ENCODE assay signal across 17 cellular contexts in the genomic region with DNA sequence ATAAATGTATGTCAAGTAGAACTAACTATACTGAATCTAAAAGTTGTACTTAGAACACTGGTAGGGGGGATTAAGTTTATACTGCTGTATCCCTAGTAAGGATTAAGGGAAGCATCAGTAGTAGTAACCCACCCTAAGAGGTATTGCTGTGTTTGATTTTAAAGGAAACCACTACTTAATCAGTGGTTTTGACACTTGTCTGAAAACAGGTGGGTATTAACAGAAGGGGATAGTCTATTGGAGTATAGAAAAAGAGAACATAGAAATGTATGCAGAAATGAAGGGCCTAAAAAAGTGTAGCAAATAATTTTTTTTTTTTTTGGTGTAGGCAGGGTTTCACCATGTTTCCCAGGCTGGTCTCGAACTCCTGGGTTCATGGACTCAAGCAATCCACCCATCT. TPM values are rescaled to one million over a fixed set of nuclear protein-coding genes. Genes with fewer than 3 reads are reported as not detected.
A peak's percentile ranks its signal among the peaks of the same experiment; 100 is the strongest.
DNase-seq lines count a peak whose midpoint lies in the region; ATAC-seq and TF ChIP-seq lines count a peak whose summit lies in the region.
"Had no signal": no experiment of that assay in that cellular context is flagged by ENCODE, and none has a peak within 500 bp of the region (broad histone marks: within the 10 kb centered on the region; RNA-seq: fewer than 3 reads in every experiment).

No MANE protein-coding gene starts in this region.

- no peaks in the 10 kb centered on the region for H3F3A ChIP-seq in GM23248 (ENCODE audit: insufficient read depth)

- peak overlapping the region; percentile 14 for H3K27ac Mint-ChIP-seq in activated T-cell treated with anti-CD3 and anti-CD28 coated beads, Interleukin-2, amount 50 U/mL, for 72 hours
- no peak overlapping the region for H3K27ac Mint-ChIP-seq in activated T-helper 1 cell treated with anti-CD3 and anti-CD28 coated beads, Interleukin-12 subunit alpha, Interleukin-12 subunit beta, Interleukin-2, Interleukin-4 antibody, amounts not matched to agents 30 ng/mL and 10 ng/mL and 1 ng/mL, durations not matched to agents 14 hours and 24 hours and 36 hours
- H3K27ac Mint-ChIP-seq in nephron progenitor cell (no peak overlapping the region), endodermal cell (no peak overlapping the region)

- H3K36me3 Mint-ChIP-seq in activated T-cell treated with anti-CD3 and anti-CD28 coated beads, Interleukin-2, amount 50 U/mL, for 72 hours (ENCODE audit: insufficient read depth in 2 of 2): peaks cover 13 to 28% of the 10 kb centered on the region in 2 donors
- H3K36me3 Mint-ChIP-seq in activated T-cell treated with anti-CD3 and anti-CD28 coated beads, Interleukin-2, amount 50 U/mL, for 4 hours (ENCODE audit: insufficient read depth): peaks cover 23% of the 10 kb centered on the region
- H3K36me3 Mint-ChIP-seq in activated T-helper 1 cell treated with anti-CD3 and anti-CD28 coated beads, Interleukin-12 subunit alpha, Interleukin-12 subunit beta, Interleukin-2, Interleukin-4 antibody, amounts not matched to agents 30 ng/mL and 10 ng/mL and 1 ng/mL, durations not matched to agents 14 hours and 24 hours and 36 hours (ENCODE audit: low read depth): peaks cover 32% of the 10 kb centered on the region
- peaks cover 38% of the 10 kb centered on the region for H3K36me3 Mint-ChIP-seq in nephron progenitor cell (ENCODE audit: low read depth)
- H3K36me3 Mint-ChIP-seq in endodermal cell (ENCODE audit: low read depth): peaks cover 33% of the 10 kb centered on the region

- intact Hi-C loops in activated T-helper 1 cell treated with anti-CD3 and anti-CD28 coated beads, Interleukin-12 subunit alpha, Interleukin-12 subunit beta, Interleukin-2, Interleukin-4 antibody, amounts not matched to agents 30 ng/mL and 10 ng/mL and 1 ng/mL, durations not matched to agents 14 hours and 24 hours and 36 hours (cut with micrococcal nuclease): no loop called here

- H3K27ac ChIP-seq in GM23248 (no peak overlapping the region), endodermal cell (ENCODE audit: low read depth, low read length) (no peak overlapping the region)
- H3K27ac ChIP-seq: cardiac muscle cell, esophagus muscularis mucosa, right atrium auricular region had no signal

- H3K9me3 ChIP-seq in GM23248 (ENCODE audit: low read depth) (no peaks in the 10 kb centered on the region), endodermal cell (ENCODE audit: control insufficient read depth, low read length) (peaks cover 7% of the 10 kb centered on the region)
- H3K9me3 ChIP-seq: right atrium auricular region had no signal

- ATAC-seq in activated T-cell treated with anti-CD3 and anti-CD28 coated beads, Interleukin-2, amount 50 U/mL, for 72 hours (replicated peaks in 1 of 2): no peak
- ATAC-seq in activated T-cell treated with anti-CD3 and anti-CD28 coated beads, Interleukin-2, amount 50 U/mL, for 4 hours: no peak

- H3K9me3 Mint-ChIP-seq in activated T-cell treated with anti-CD3 and anti-CD28 coated beads, Interleukin-2, amount 50 U/mL, for 72 hours: peaks cover 2% of the 10 kb centered on the region in 2 donors
- peaks cover 4% of the 10 kb centered on the region for H3K9me3 Mint-ChIP-seq in activated T-cell treated with anti-CD3 and anti-CD28 coated beads, Interleukin-2, amount 50 U/mL, for 4 hours
- H3K9me3 Mint-ChIP-seq in activated T-helper 1 cell treated with anti-CD3 and anti-CD28 coated beads, Interleukin-12 subunit alpha, Interleukin-12 subunit beta, Interleukin-2, Interleukin-4 antibody, amounts not matched to agents 30 ng/mL and 10 ng/mL and 1 ng/mL, durations not matched to agents 14 hours and 24 hours and 36 hours: peaks cover 6% of the 10 kb centered on the region
- H3K9me3 Mint-ChIP-seq in nephron progenitor cell: peaks cover 12% of the 10 kb centered on the region
- peaks cover 21% of the 10 kb centered on the region for H3K9me3 Mint-ChIP-seq in endodermal cell

- H3K4me3 Mint-ChIP-seq in activated T-cell treated with anti-CD3 and anti-CD28 coated beads, Interleukin-2, amount 50 U/mL, for 72 hours: peak overlapping the region; percentile 19 to 20
- H3K4me3 Mint-ChIP-seq in activated T-cell treated with anti-CD3 and anti-CD28 coated beads, Interleukin-2, amount 50 U/mL, for 4 hours: no peak overlapping the region
- peak overlapping the region; percentile 98 for H3K4me3 Mint-ChIP-seq in activated T-helper 1 cell treated with anti-CD3 and anti-CD28 coated beads, Interleukin-12 subunit alpha, Interleukin-12 subunit beta, Interleukin-2, Interleukin-4 antibody, amounts not matched to agents 30 ng/mL and 10 ng/mL and 1 ng/mL, durations not matched to agents 14 hours and 24 hours and 36 hours
- H3K4me3 Mint-ChIP-seq in nephron progenitor cell (peak overlapping the region; percentile 70), endodermal cell (no peak overlapping the region)

- in situ Hi-C loops in GM23248 (cut with MboI): no loop called here

- H3K4me1 Mint-ChIP-seq in activated T-cell treated with anti-CD3 and anti-CD28 coated beads, Interleukin-2, amount 50 U/mL, for 72 hours (ENCODE audit: low read depth): peaks cover 42% of the 10 kb centered on the region
- H3K4me1 Mint-ChIP-seq in activated T-cell treated with anti-CD3 and anti-CD28 coated beads, Interleukin-2, amount 50 U/mL, for 4 hours (ENCODE audit: low read depth): peaks cover 40% of the 10 kb centered on the region
- peaks cover 39% of the 10 kb centered on the region for H3K4me1 Mint-ChIP-seq in activated T-helper 1 cell treated with anti-CD3 and anti-CD28 coated beads, Interleukin-12 subunit alpha, Interleukin-12 subunit beta, Interleukin-2, Interleukin-4 antibody, amounts not matched to agents 30 ng/mL and 10 ng/mL and 1 ng/mL, durations not matched to agents 14 hours and 24 hours and 36 hours (ENCODE audit: low read depth)
- H3K4me1 Mint-ChIP-seq in nephron progenitor cell: peaks cover 26% of the 10 kb centered on the region
- peaks cover 8% of the 10 kb centered on the region for H3K4me1 Mint-ChIP-seq in endodermal cell

- no peak for DNase-seq in activated T-cell treated with anti-CD3 and anti-CD28 coated beads, Interleukin-2, amount 50 U/mL, for 72 hours
- no peak for DNase-seq in activated T-cell treated with anti-CD3 and anti-CD28 coated beads, Interleukin-2, amount 50 U/mL, for 4 hours
- DNase-seq in GM23248 (no peak), nephron progenitor cell (no peak), endodermal cell (no peak), HPDE6-E6E7 (ENCODE audit: extremely low spot score) (no peak), NCI-H2107 (lab: John Stamatoyannopoulos, UW) (no peak)
- DNase-seq in activated T-helper 1 cell treated with anti-CD3 and anti-CD28 coated beads, Interleukin-12 subunit alpha, Interleukin-12 subunit beta, Interleukin-2, Interleukin-4 antibody, amounts not matched to agents 30 ng/mL and 10 ng/mL and 1 ng/mL, durations not matched to agents 14 hours and 24 hours and 36 hours (ENCODE audit: low spot score): no peak
- DNase-seq: activated CD4-positive, alpha-beta T cell treated with anti-CD3 and anti-CD28 coated beads, Interleukin-2, amount 50 U/mL, for 4 hours; activated T-cell treated with anti-CD3 and anti-CD28 coated beads, Interleukin-2, amount 50 U/mL, for 48 hours; NCI-H1417 treated with DMSO at 0.1 percent for 48 hours; NCI-H2171 treated with DMSO at 0.1 percent for 48 hours; stimulated activated naive CD4-positive, alpha-beta T cell had no signal

- no peaks in the 10 kb centered on the region for H4K20me1 ChIP-seq in GM23248 (ENCODE audit: insufficient read depth)

- peaks cover 17% of the 10 kb centered on the region for H3K4me1 ChIP-seq in GM23248 (ENCODE audit: insufficient read depth)
- no peaks in the 10 kb centered on the region for H3K4me1 ChIP-seq in endodermal cell (ENCODE audit: control insufficient read depth, insufficient read depth, low read length)

- H3K79me2 ChIP-seq in GM23248 (ENCODE audit: insufficient read depth): peaks cover 81% of the 10 kb centered on the region

- TF ChIP-seq CTCF in nephron progenitor cell (IDR thresholded peaks at IDR 0.05) (no peak), endodermal cell (conservative IDR thresholded peaks at IDR 0.05) (no peak)

- H3K4me3 ChIP-seq in GM23248 (0 out of 2 replicates have a peak overlapping the region, but pooled peaks have one; percentile 85), endodermal cell (ENCODE audit: low read length) (no peak overlapping the region)
- H3K4me3 ChIP-seq: cardiac muscle cell, right atrium auricular region, tibial nerve had no signal

- no peaks in the 10 kb centered on the region for H3K27me3 ChIP-seq in GM23248 (replicated peaks; ENCODE audit: insufficient read depth)
- H3K27me3 ChIP-seq in endodermal cell (ENCODE audit: control insufficient read depth, insufficient read depth, low read length, poor library complexity, severe bottlenecking): no peaks in the 10 kb centered on the region
- H3K27me3 ChIP-seq: cardiac muscle cell, esophagus muscularis mucosa, right atrium auricular region, tibial nerve had no signal

- H3K36me3 ChIP-seq in GM23248 (ENCODE audit: low read depth) (peaks cover 13% of the 10 kb centered on the region), endodermal cell (ENCODE audit: control insufficient read depth, insufficient read depth, low read length) (peaks cover 19% of the 10 kb centered on the region)

- no peak overlapping the region for H2AFZ ChIP-seq in GM23248

- no peaks in the 10 kb centered on the region for H3K9me2 ChIP-seq in GM23248 (ENCODE audit: insufficient read depth)

- H3K4me2 ChIP-seq in GM23248 (ENCODE audit: unreplicated experiment): peak overlapping the region; percentile 87

- WGBS in GM23248 (ENCODE audit: low coverage in 1 of 2, low lambda C conversion rate in 2 of 2, missing lambda C conversion rate in 2 of 2), 2 experiments: 90 to 100% methylated on average over 1 of the region's 1 CpG
- WGBS in endodermal cell (ENCODE audit: insufficient coverage in 1 of 2, insufficient read length in 1 of 2), 2 experiments: 100% methylated on average over 1 of the region's 1 CpG; no CpG with 5 or more reads in 1 of the 2 experiments

- no peaks in the 10 kb centered on the region for H3K27me3 Mint-ChIP-seq in activated T-cell treated with anti-CD3 and anti-CD28 coated beads, Interleukin-2, amount 50 U/mL, for 72 hours (ENCODE audit: low read depth)
- no peaks in the 10 kb centered on the region for H3K27me3 Mint-ChIP-seq in activated T-cell treated with anti-CD3 and anti-CD28 coated beads, Interleukin-2, amount 50 U/mL, for 4 hours (ENCODE audit: low read depth)
- H3K27me3 Mint-ChIP-seq in activated T-helper 1 cell treated with anti-CD3 and anti-CD28 coated beads, Interleukin-12 subunit alpha, Interleukin-12 subunit beta, Interleukin-2, Interleukin-4 antibody, amounts not matched to agents 30 ng/mL and 10 ng/mL and 1 ng/mL, durations not matched to agents 14 hours and 24 hours and 36 hours (ENCODE audit: insufficient read depth): peaks cover 2% of the 10 kb centered on the region
- H3K27me3 Mint-ChIP-seq in nephron progenitor cell (ENCODE audit: low read depth, poor library complexity) (peaks cover 10% of the 10 kb centered on the region), endodermal cell (ENCODE audit: insufficient read depth) (no peaks in the 10 kb centered on the region)

- no peak overlapping the region for H3K9ac ChIP-seq in GM23248
- H3K9ac ChIP-seq in endodermal cell (ENCODE audit: extremely low read depth, low read length, poor library complexity, severe bottlenecking): no peak overlapping the region

RNA-seq across cellular contexts. Expression of a gene that starts 2.2 kb away (rescaled TPM):
- total RNA-seq in activated T-cell treated with anti-CD3 and anti-CD28 coated beads, Interleukin-2, amount 50 U/mL, for 72 hours: 10 to 100 TPM; 11.9 to 12.4 TPM
- total RNA-seq in activated T-cell treated with anti-CD3 and anti-CD28 coated beads, Interleukin-2, amount 50 U/mL, for 4 hours: 1 to 10 TPM; 6.4 to 8.2 (median 6.8) TPM
- total RNA-seq in GM23248 (2014; rRNA removed; shearing (Covaris generic)): 11.6 and 15.4 TPM in 2 replicates
- 13.6 and 14.4 TPM in 2 replicates for polyA plus RNA-seq in GM23248 (2016; fragmentation: Nextera tagmentation; extraction: Ambion mirVana)
- total RNA-seq in activated T-helper 1 cell treated with anti-CD3 and anti-CD28 coated beads, Interleukin-12 subunit alpha, Interleukin-12 subunit beta, Interleukin-2, Interleukin-4 antibody, amounts not matched to agents 30 ng/mL and 10 ng/mL and 1 ng/mL, durations not matched to agents 14 hours and 24 hours and 36 hours: 8.0 and 8.6 TPM in 2 replicates
- 1 to 10 TPM; 7.3 to 9.5 TPM for total RNA-seq in endodermal cell
- polyA plus RNA-seq in endodermal cell (2013, experiment 1 of 2): 7.9 TPM
- polyA plus RNA-seq in endodermal cell (2013, experiment 2 of 2): 7.9 TPM

RNA-seq across cellular contexts. Expression of a gene that starts 22.0 kb away (rescaled TPM):
- total RNA-seq in activated T-cell treated with anti-CD3 and anti-CD28 coated beads, Interleukin-2, amount 50 U/mL, for 72 hours: 10 to 100 TPM; 46.6 to 47.1 TPM
- 10 to 100 TPM; 30.2 to 38.1 (median 32.1) TPM for total RNA-seq in activated T-cell treated with anti-CD3 and anti-CD28 coated beads, Interleukin-2, amount 50 U/mL, for 4 hours
- total RNA-seq in GM23248 (2014; rRNA removed; shearing (Covaris generic)): 77.6 and 80.7 TPM in 2 replicates
- polyA plus RNA-seq in GM23248 (2016; fragmentation: Nextera tagmentation; extraction: Ambion mirVana): 50.7 and 54.2 TPM in 2 replicates
- total RNA-seq in activated T-helper 1 cell treated with anti-CD3 and anti-CD28 coated beads, Interleukin-12 subunit alpha, Interleukin-12 subunit beta, Interleukin-2, Interleukin-4 antibody, amounts not matched to agents 30 ng/mL and 10 ng/mL and 1 ng/mL, durations not matched to agents 14 hours and 24 hours and 36 hours: 49.9 and 53.1 TPM in 2 replicates
- 10 to 100 TPM; 61.8 to 67.6 TPM for total RNA-seq in endodermal cell
- polyA plus RNA-seq in endodermal cell (2013, experiment 1 of 2): 56.3 TPM
- polyA plus RNA-seq in endodermal cell (2013, experiment 2 of 2): 58.0 TPM

Comparison
In these comparisons a context has a peak if more than half of its experiments do, and no peak if none do; other contexts are left out.
1. H3K4me3 Mint-ChIP-seq: peak in activated T-cell treated with anti-CD3 and anti-CD28 coated beads, Interleukin-2, amount 50 U/mL, for 72 hours (2 of 2), activated T-helper 1 cell treated with anti-CD3 and anti-CD28 coated beads, Interleukin-12 subunit alpha, Interleukin-12 subunit beta, Interleukin-2, Interleukin-4 antibody, amounts not matched to agents 30 ng/mL and 10 ng/mL and 1 ng/mL, durations not matched to agents 14 hours and 24 hours and 36 hours (single experiment) and nephron progenitor cell (single experiment); none in activated T-cell treated with anti-CD3 and anti-CD28 coated beads, Interleukin-2, amount 50 U/mL, for 4 hours (single experiment) and endodermal cell (single experiment).